21 cellular contexts compared by ENCODE assay signal in genomic region chr17:49886036-49886435, GRCh38. TPM values are rescaled to one million over a fixed set of nuclear protein-coding genes. Genes with fewer than 3 reads are reported as not detected.
A peak's percentile ranks its signal among the peaks of the same experiment; 100 is the strongest.
DNase-seq lines count a peak whose midpoint lies in the region; ATAC-seq and TF ChIP-seq lines count a peak whose summit lies in the region.
"Had no signal": no experiment of that assay in that cellular context is flagged by ENCODE, and none has a peak within 500 bp of the region (broad histone marks: within the 10 kb centered on the region; RNA-seq: fewer than 3 reads in every experiment).

No MANE protein-coding gene starts in this region.

- peak overlapping the region; percentile 12 for H3K56ac ChIP-seq in mesendoderm (ENCODE audit: low read length)

- H3K36me3 ChIP-seq in PC-9 (ENCODE audit: low read depth) (no peaks in the 10 kb centered on the region), mesendoderm (ENCODE audit: control insufficient read depth, insufficient read depth, low read length) (no peaks in the 10 kb centered on the region), suprapubic skin (no peaks in the 10 kb centered on the region)

- H3K9me3 ChIP-seq in PC-9 (ENCODE audit: insufficient read depth, low read depth) (no peaks in the 10 kb centered on the region), suprapubic skin (no peaks in the 10 kb centered on the region)
- H3K9me3 ChIP-seq: A549 had no signal

- H2AFZ ChIP-seq in PC-9, result peak overlapping the region; percentile 19; the same call in 1 of the 2 replicates
- H2AFZ ChIP-seq: GM23338 had no signal

- intact Hi-C loops in PC-9 (cut with micrococcal nuclease; ENCODE audit: unreplicated experiment), result loop anchor here (5.0 kb wide), 1 partner anchor 266 kb away; the partner anchor contains the start of gene PPP1R9B

- TF ChIP-seq POLR2A in suprapubic skin (IDR thresholded peaks at IDR 0.05), result no peak

- no peak for DNase-seq in activated naive CD8-positive, alpha-beta T cell treated with anti-CD3 and anti-CD28 coated beads, Interleukin-2, amount 10 ng/mL, durations not matched to agents 7 days and 5 days
- no peak for DNase-seq in activated naive CD8-positive, alpha-beta T cell treated with anti-CD3 and anti-CD28 coated beads for 36 hours
- DNase-seq in PC-9, result no peak
- DNase-seq in mesendoderm, result no peak
- DNase-seq in progenitor cell of endocrine pancreas (ENCODE audit: low spot score, unreplicated experiment), result no peak
- no peak for DNase-seq in NCI-H1417 (lab: John Stamatoyannopoulos, UW)
- no peak for DNase-seq in suprapubic skin (ENCODE audit: low spot score in 2 of 2)
- DNase-seq: AML-193; Calu3; CD4-positive, alpha-beta memory T cell; DMS79 treated with DMSO at 0.1 percent for 48 hours; GF-D8; H7; HFFc6 had no signal

- H3K79me2 ChIP-seq in PC-9 (ENCODE audit: low read depth) (no peaks in the 10 kb centered on the region), mesendoderm (ENCODE audit: control insufficient read depth, insufficient read depth, low read length) (no peaks in the 10 kb centered on the region)

- no peak overlapping the region for H3K9ac ChIP-seq in mesendoderm (ENCODE audit: low read length)

- WGBS in mesendoderm (ENCODE audit: extremely low coverage, insufficient coverage, low lambda C conversion rate), result no CpG with 5 or more reads among the region's 5 CpGs
- 68% methylated on average over 5 of the region's 5 CpGs for WGBS in suprapubic skin

- no peak overlapping the region for H3K23ac ChIP-seq in mesendoderm (ENCODE audit: low read length)

- H3K18ac ChIP-seq in mesendoderm (ENCODE audit: low read length), result no peak overlapping the region

- CTCF ChIA-PET in PC-9 (lab: Charles Lee), result interaction anchor here (0.7 to 0.9 kb wide), 2 partner anchors 65 to 130 kb away, joined by 3 to 11 read pairs; no protein-coding TSS in a partner anchor

- H3K4me3 ChIP-seq in PC-9 (no peak overlapping the region), mesendoderm (ENCODE audit: low read length) (no peak overlapping the region), suprapubic skin (no peak overlapping the region)
- H3K4me3 ChIP-seq: A549, GM23338 had no signal

- no peaks in the 10 kb centered on the region for H3K9me2 ChIP-seq in PC-9 (ENCODE audit: insufficient read depth)

- no peak overlapping the region for H2BK15ac ChIP-seq in mesendoderm (replicated peaks; ENCODE audit: low read depth)

- H3K27me3 ChIP-seq in PC-9 (ENCODE audit: insufficient read depth, low read depth) (no peaks in the 10 kb centered on the region), mesendoderm (ENCODE audit: insufficient read depth, low read length, poor library complexity) (no peaks in the 10 kb centered on the region), suprapubic skin (peaks cover 28% of the 10 kb centered on the region)

- peaks cover 27% of the 10 kb centered on the region for H3K27me3 Mint-ChIP-seq in activated naive CD8-positive, alpha-beta T cell treated with anti-CD3 and anti-CD28 coated beads, Interleukin-2, amount 10 ng/mL, durations not matched to agents 7 days and 5 days
- H3K27me3 Mint-ChIP-seq in activated naive CD8-positive, alpha-beta T cell treated with anti-CD3 and anti-CD28 coated beads for 36 hours, result peaks cover 34% of the 10 kb centered on the region
- peaks cover 16% of the 10 kb centered on the region for H3K27me3 Mint-ChIP-seq in progenitor cell of endocrine pancreas

- H3K36me3 Mint-ChIP-seq in activated naive CD8-positive, alpha-beta T cell treated with anti-CD3 and anti-CD28 coated beads, Interleukin-2, amount 10 ng/mL, durations not matched to agents 7 days and 5 days, result no peaks in the 10 kb centered on the region
- H3K36me3 Mint-ChIP-seq in activated naive CD8-positive, alpha-beta T cell treated with anti-CD3 and anti-CD28 coated beads for 36 hours, result no peaks in the 10 kb centered on the region
- no peaks in the 10 kb centered on the region for H3K36me3 Mint-ChIP-seq in progenitor cell of endocrine pancreas (ENCODE audit: insufficient read depth)
- H3K36me3 Mint-ChIP-seq: CD14-positive monocyte; CD4-positive, alpha-beta memory T cell had no signal

- H3F3A ChIP-seq in PC-9 (ENCODE audit: insufficient read depth, low read depth), result peaks cover 34% of the 10 kb centered on the region

- H4K20me1 ChIP-seq in PC-9 (ENCODE audit: insufficient read depth), result no peaks in the 10 kb centered on the region

- H2BK5ac ChIP-seq in mesendoderm (ENCODE audit: low read length), result no peak overlapping the region

- H3K4me3 Mint-ChIP-seq in activated naive CD8-positive, alpha-beta T cell treated with anti-CD3 and anti-CD28 coated beads, Interleukin-2, amount 10 ng/mL, durations not matched to agents 7 days and 5 days, result no peak overlapping the region
- H3K4me3 Mint-ChIP-seq in activated naive CD8-positive, alpha-beta T cell treated with anti-CD3 and anti-CD28 coated beads for 36 hours, result no peak overlapping the region
- H3K4me3 Mint-ChIP-seq in progenitor cell of endocrine pancreas (ENCODE audit: low read depth), result no peak overlapping the region
- H3K4me3 Mint-ChIP-seq: CD14-positive monocyte; CD4-positive, alpha-beta memory T cell; GM23338; HFFc6 had no signal

- H3K9me3 Mint-ChIP-seq in activated naive CD8-positive, alpha-beta T cell treated with anti-CD3 and anti-CD28 coated beads, Interleukin-2, amount 10 ng/mL, durations not matched to agents 7 days and 5 days, result no peaks in the 10 kb centered on the region
- H3K9me3 Mint-ChIP-seq in activated naive CD8-positive, alpha-beta T cell treated with anti-CD3 and anti-CD28 coated beads for 36 hours, result no peaks in the 10 kb centered on the region
- H3K9me3 Mint-ChIP-seq in progenitor cell of endocrine pancreas (ENCODE audit: low read depth), result no peaks in the 10 kb centered on the region
- H3K9me3 Mint-ChIP-seq: CD4-positive, alpha-beta memory T cell; GM23338; HFFc6 had no signal

- ATAC-seq in activated naive CD8-positive, alpha-beta T cell treated with anti-CD3 and anti-CD28 coated beads, Interleukin-2, amount 10 ng/mL, durations not matched to agents 7 days and 5 days (ENCODE audit: low read depth), result peak; percentile 13
- ATAC-seq in HG02870 (IDR thresholded peaks at IDR 0.05; ENCODE audit: unreplicated experiment), result no peak
- ATAC-seq: A549, GM23338, HCT116 had no signal

- POLR2A ChIA-PET in activated naive CD8-positive, alpha-beta T cell treated with anti-CD3 and anti-CD28 coated beads, Interleukin-2, amount 10 ng/mL, durations not matched to agents 7 days and 5 days (lab: Charles Lee), result no interaction called here
- POLR2A ChIA-PET in PC-9 (lab: Charles Lee; ENCODE audit: unreplicated experiment), result interaction anchor here (0.6 kb wide), 1 partner anchor 9 kb away, joined by 3 read pairs; no protein-coding TSS in a partner anchor

- H3K4ac ChIP-seq in mesendoderm (ENCODE audit: low read depth, low read length), result peak overlapping the region; percentile 90

- BruUV-seq in PC-9 (replicated peaks; lab: Mats Ljungman, UMichigan), result no TSS peak

- TF ChIP-seq CTCF in PC-9 (conservative IDR thresholded peaks at IDR 0.05), result no peak
- no peak for TF ChIP-seq CTCF in progenitor cell of endocrine pancreas (IDR thresholded peaks at IDR 0.05; ENCODE audit: unreplicated experiment)
- TF ChIP-seq CTCF in suprapubic skin (IDR thresholded peaks at IDR 0.05), result no peak

- no peak overlapping the region for H4K5ac ChIP-seq in mesendoderm (ENCODE audit: low read length)

- no peak overlapping the region for H2AK5ac ChIP-seq in mesendoderm (ENCODE audit: low read length)

- no peak overlapping the region for H3K27ac Mint-ChIP-seq in activated naive CD8-positive, alpha-beta T cell treated with anti-CD3 and anti-CD28 coated beads, Interleukin-2, amount 10 ng/mL, durations not matched to agents 7 days and 5 days
- no peak overlapping the region for H3K27ac Mint-ChIP-seq in activated naive CD8-positive, alpha-beta T cell treated with anti-CD3 and anti-CD28 coated beads for 36 hours
- H3K27ac Mint-ChIP-seq in progenitor cell of endocrine pancreas, result peak overlapping the region; percentile 56
- H3K27ac Mint-ChIP-seq: CD14-positive monocyte; CD4-positive, alpha-beta memory T cell; GM23338; HFFc6 had no signal

- no peak overlapping the region for H2BK120ac ChIP-seq in mesendoderm (ENCODE audit: low read depth, low read length)

- H3K27ac ChIP-seq in PC-9, result peak overlapping the region; percentile 88
- H3K27ac ChIP-seq in mesendoderm (ENCODE audit: low read depth, low read length), result no peak overlapping the region
- no peak overlapping the region for H3K27ac ChIP-seq in suprapubic skin
- H3K27ac ChIP-seq: 22Rv1, A549 had no signal

- H3K4me2 ChIP-seq in PC-9 (peak overlapping the region; percentile 61), mesendoderm (ENCODE audit: low read length) (no peak overlapping the region)
- H3K4me2 ChIP-seq: A549, GM23338 had no signal

- H3K4me1 Mint-ChIP-seq in activated naive CD8-positive, alpha-beta T cell treated with anti-CD3 and anti-CD28 coated beads, Interleukin-2, amount 10 ng/mL, durations not matched to agents 7 days and 5 days, result no peaks in the 10 kb centered on the region
- no peaks in the 10 kb centered on the region for H3K4me1 Mint-ChIP-seq in activated naive CD8-positive, alpha-beta T cell treated with anti-CD3 and anti-CD28 coated beads for 36 hours
- peaks cover 16% of the 10 kb centered on the region for H3K4me1 Mint-ChIP-seq in progenitor cell of endocrine pancreas (ENCODE audit: low read depth)
- H3K4me1 Mint-ChIP-seq: CD4-positive, alpha-beta memory T cell had no signal

- H3K4me1 ChIP-seq in PC-9 (replicated peaks; ENCODE audit: insufficient read depth) (peaks cover 62% of the 10 kb centered on the region), mesendoderm (ENCODE audit: control insufficient read depth, low read depth, low read length) (peaks cover 7% of the 10 kb centered on the region), suprapubic skin (peaks cover 33% of the 10 kb centered on the region)

- no peaks in the 10 kb centered on the region for H3K79me1 ChIP-seq in mesendoderm (ENCODE audit: low read length)

- no peak for TF ChIP-seq EP300 in suprapubic skin (IDR thresholded peaks at IDR 0.05)

- H4K8ac ChIP-seq in mesendoderm (ENCODE audit: low read depth, low read length), result no peak overlapping the region

RNA-seq across cellular contexts. Expression of gene TAC4, which starts 38.2 kb away (rescaled TPM):
- not detected for total RNA-seq in activated naive CD8-positive, alpha-beta T cell treated with anti-CD3 and anti-CD28 coated beads, Interleukin-2, amount 10 ng/mL, durations not matched to agents 7 days and 5 days
- not detected for total RNA-seq in activated naive CD8-positive, alpha-beta T cell treated with anti-CD3 and anti-CD28 coated beads for 36 hours
- total RNA-seq in PC-9 (2021) (not detected in 2 replicates), progenitor cell of endocrine pancreas (not detected in 2 replicates), suprapubic skin (not detected)
- not detected for polyA plus RNA-seq in mesendoderm (2013, experiment 1 of 2)
- polyA plus RNA-seq in mesendoderm (2013, experiment 2 of 2), result not detected
- total RNA-seq: Calu3; CD4-positive, alpha-beta memory T cell; GM23338; H7; HFFc6 had no signal
- polyA plus RNA-seq: A549; BJ; CD14-positive monocyte; CD4-positive, alpha-beta memory T cell; GM23338 had no signal
